25 cellular contexts compared by ENCODE assay signal in the genomic region with DNA sequence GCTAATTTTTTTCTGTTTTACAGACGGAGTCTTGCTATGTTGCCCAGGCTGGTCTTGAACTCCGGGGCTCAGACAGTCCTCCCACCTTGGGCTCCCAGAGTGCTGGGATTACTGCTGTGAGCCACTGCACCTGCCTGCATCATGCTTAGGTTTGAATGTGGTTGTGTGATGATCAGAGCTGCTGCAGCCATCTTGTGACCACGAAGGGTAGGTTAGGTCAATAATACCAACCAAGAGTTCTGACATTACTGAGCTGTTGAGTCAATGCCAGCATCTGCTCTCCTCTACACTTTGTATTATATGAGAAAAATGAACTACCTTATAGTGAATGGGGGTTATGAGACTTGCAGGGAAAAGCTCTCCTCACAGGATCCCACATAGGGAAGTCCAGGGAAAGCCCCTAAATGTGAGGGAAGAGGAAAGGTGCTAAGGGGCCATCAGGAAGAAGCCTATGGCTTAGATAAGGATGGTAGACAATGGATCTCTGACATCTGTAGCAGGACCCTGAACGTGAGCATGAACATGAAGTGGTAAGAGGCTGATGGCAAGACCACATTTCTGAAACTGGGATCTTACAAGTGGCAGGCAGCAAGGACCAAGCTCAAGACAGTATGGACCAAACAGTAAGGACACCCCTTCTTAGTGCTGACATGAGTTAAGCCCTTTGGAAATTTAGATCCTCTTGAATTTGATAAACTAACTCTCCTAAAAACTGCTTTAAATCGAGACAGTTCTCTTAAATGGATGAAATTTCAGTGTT.
DNase-seq lines count a peak whose midpoint lies in the region; ATAC-seq, FAIRE-seq and TF ChIP-seq lines count a peak whose summit lies in the region.
"Had no signal": no experiment of that assay in that cellular context is flagged by ENCODE, and none has a peak within 500 bp of the region (broad histone marks: within the 10 kb centered on the region; RNA-seq: fewer than 3 reads in every experiment).

No MANE protein-coding gene starts in this region.

- peaks cover 7% of the 10 kb centered on the region for H3K79me2 ChIP-seq in endothelial cell of umbilical vein (ENCODE audit: control insufficient read depth, insufficient read depth, low read length)

- DNase-seq in activated CD8-positive, alpha-beta T cell treated with anti-CD3 and anti-CD28 coated beads for 36 hours, result no peak
- DNase-seq in activated CD8-positive, alpha-beta T cell treated with anti-CD3 and anti-CD28 coated beads, Interleukin-2, amount 10 ng/mL, durations not matched to agents 7 days and 5 days, result no peak
- no peak for DNase-seq in RWPE1 (ENCODE audit: low spot score)
- no peak for DNase-seq in endothelial cell of umbilical vein (ENCODE audit: low read depth, low spot score)
- DNase-seq in stimulated activated naive B cell treated with anti-CD40 and anti-IgM and Interleukin-4, amounts not matched to agents 10 μg/mL and 1 μg/mL and 100 μg/mL, for 72 hours, result no peak
- no peak for DNase-seq in MG63
- no peak for DNase-seq in H54 (ENCODE audit: insufficient read length, low spot score)
- no peak for DNase-seq in stimulated activated CD4-positive, alpha-beta T cell treated with anti-CD3 and anti-CD28 coated beads, Interleukin-15, amount 100 ng/mL, for 24 hours
- DNase-seq: activated CD4-positive, alpha-beta T cell treated with anti-CD3 and anti-CD28 coated beads, Interleukin-2, amount 50 U/mL, for 1 hour; BE2C; effector CD8-positive, alpha-beta T cell; foreskin keratinocyte; GOT3; left lung; NCI-H1092; NCI-H2081 treated with DMSO at 0.1 percent for 48 hours; NCI-H446 treated with DMSO at 0.1 percent for 48 hours; NK-92 treated with Interleukin-12 subunit alpha and Interleukin-12 subunit beta, amount 100 ng/mL, for 24 hours; SJCRH30; stomach; transverse colon had no signal

- no peaks in the 10 kb centered on the region for H3K4me1 ChIP-seq in endothelial cell of umbilical vein (ENCODE audit: control insufficient read depth, extremely low read depth, insufficient read depth, low read length)
- H3K4me1 ChIP-seq: foreskin keratinocyte, neural progenitor cell, SJCRH30 had no signal

- peaks cover 3% of the 10 kb centered on the region for H3K9me3 Mint-ChIP-seq in activated CD8-positive, alpha-beta T cell treated with anti-CD3 and anti-CD28 coated beads for 36 hours
- H3K9me3 Mint-ChIP-seq in activated CD8-positive, alpha-beta T cell treated with anti-CD3 and anti-CD28 coated beads, Interleukin-2, amount 10 ng/mL, durations not matched to agents 7 days and 5 days (ENCODE audit: insufficient read depth), result no peaks in the 10 kb centered on the region
- H3K9me3 Mint-ChIP-seq in stimulated activated naive B cell treated with anti-CD40 and anti-IgM and Interleukin-4, amounts not matched to agents 10 μg/mL and 1 μg/mL and 100 μg/mL, for 72 hours, result peaks cover 0 to 5% of the 10 kb centered on the region in 2 donors

- H3K36me3 ChIP-seq in endothelial cell of umbilical vein (ENCODE audit: control insufficient read depth in 2 of 2, extremely low read depth in 1 of 2, insufficient read depth in 2 of 2, low read length in 2 of 2), result peaks cover 4 to 6% of the 10 kb centered on the region in 2 experiments
- H3K36me3 ChIP-seq in MG63, result peaks cover 65% of the 10 kb centered on the region
- H3K36me3 ChIP-seq: neural progenitor cell had no signal

- no peaks in the 10 kb centered on the region for H3K27me3 ChIP-seq in endothelial cell of umbilical vein (ENCODE audit: control insufficient read depth in 2 of 2, insufficient read depth in 2 of 2, low read length in 2 of 2)
- no peaks in the 10 kb centered on the region for H3K27me3 ChIP-seq in MG63
- H3K27me3 ChIP-seq: BE2C, foreskin keratinocyte, left lung, neural progenitor cell, SJCRH30, stomach, transverse colon had no signal

- POLR2A ChIA-PET in activated CD8-positive, alpha-beta T cell treated with anti-CD3 and anti-CD28 coated beads for 36 hours (lab: Charles Lee), result interaction anchor here (1.0 kb wide), 1 partner anchor 13 kb away, joined by 3 read pairs; no protein-coding TSS in a partner anchor
- POLR2A ChIA-PET in activated CD8-positive, alpha-beta T cell treated with anti-CD3 and anti-CD28 coated beads, Interleukin-2, amount 10 ng/mL, durations not matched to agents 7 days and 5 days (lab: Charles Lee), result no interaction called here
- POLR2A ChIA-PET in RWPE1 (lab: Yijun Ruan, JAX; ENCODE audit: low non-redundant PET) (interaction anchor here (0.7 kb wide), 1 partner anchor 1048 kb away, joined by 3 read pairs; no protein-coding TSS in a partner anchor), endothelial cell of umbilical vein (lab: Charles Lee) (no interaction called here)

- no peak overlapping the region for H2AFZ ChIP-seq in endothelial cell of umbilical vein (ENCODE audit: low read depth, low read length)
- H2AFZ ChIP-seq: neural progenitor cell had no signal

- peaks cover 55% of the 10 kb centered on the region for H3K36me3 Mint-ChIP-seq in activated CD8-positive, alpha-beta T cell treated with anti-CD3 and anti-CD28 coated beads for 36 hours (ENCODE audit: low read depth)
- H3K36me3 Mint-ChIP-seq in activated CD8-positive, alpha-beta T cell treated with anti-CD3 and anti-CD28 coated beads, Interleukin-2, amount 10 ng/mL, durations not matched to agents 7 days and 5 days (ENCODE audit: low read depth), result peaks cover 62% of the 10 kb centered on the region
- H3K36me3 Mint-ChIP-seq in stimulated activated naive B cell treated with anti-CD40 and anti-IgM and Interleukin-4, amounts not matched to agents 10 μg/mL and 1 μg/mL and 100 μg/mL, for 72 hours, result peaks cover 40 to 56% of the 10 kb centered on the region in 2 donors

- H3K27ac ChIP-seq in RWPE1, result peak overlapping the region; percentile 40
- no peak overlapping the region for H3K27ac ChIP-seq in endothelial cell of umbilical vein (ENCODE audit: insufficient read depth, low read depth, low read length)
- H3K27ac ChIP-seq: A549, foreskin keratinocyte, left lung, neural progenitor cell, SJCRH30, skin epidermis, stomach, transverse colon had no signal

- no peak overlapping the region for H3K4me3 ChIP-seq in endothelial cell of umbilical vein (replicated peaks in 1 of 3; ENCODE audit: insufficient read depth in 1 of 3, low read depth in 1 of 3, low read length in 3 of 3)
- H3K4me3 ChIP-seq in MG63, result no peak overlapping the region
- H3K4me3 ChIP-seq: A549, left lung, neural progenitor cell, SJCRH30, skin epidermis, stomach, transverse colon had no signal

- H3K9me3 ChIP-seq in endothelial cell of umbilical vein (replicated peaks; ENCODE audit: control insufficient read depth, insufficient read depth, low read length) (no peaks in the 10 kb centered on the region), MG63 (peaks cover 7% of the 10 kb centered on the region; the same call in 1 of the 2 replicates)
- H3K9me3 ChIP-seq: BE2C, SJCRH30, stomach had no signal

- no peak for TF ChIP-seq CTCF in activated CD8-positive, alpha-beta T cell treated with anti-CD3 and anti-CD28 coated beads for 36 hours (IDR thresholded peaks at IDR 0.05)
- TF ChIP-seq CTCF in RWPE1 (conservative IDR thresholded peaks at IDR 0.05; ENCODE audit: low read depth) (no peak), endothelial cell of umbilical vein (IDR thresholded peaks at IDR 0.05; ENCODE audit: extremely low read depth in 1 of 2, insufficient read depth in 1 of 2, low read depth in 1 of 2, low read length in 2 of 2) (no peak)

- peaks cover 44% of the 10 kb centered on the region for H3K4me1 Mint-ChIP-seq in activated CD8-positive, alpha-beta T cell treated with anti-CD3 and anti-CD28 coated beads for 36 hours (ENCODE audit: low read depth)
- H3K4me1 Mint-ChIP-seq in activated CD8-positive, alpha-beta T cell treated with anti-CD3 and anti-CD28 coated beads, Interleukin-2, amount 10 ng/mL, durations not matched to agents 7 days and 5 days (ENCODE audit: low read depth), result peaks cover 23% of the 10 kb centered on the region
- peaks cover 40 to 52% of the 10 kb centered on the region in 2 donors for H3K4me1 Mint-ChIP-seq in stimulated activated naive B cell treated with anti-CD40 and anti-IgM and Interleukin-4, amounts not matched to agents 10 μg/mL and 1 μg/mL and 100 μg/mL, for 72 hours

- BruUV-seq in endothelial cell of umbilical vein (replicated peaks; lab: Mats Ljungman, UMichigan), result no TSS peak

- H3K4me2 ChIP-seq in endothelial cell of umbilical vein (ENCODE audit: insufficient read depth, low read length), result no peak overlapping the region
- H3K4me2 ChIP-seq: A549, neural progenitor cell had no signal

- FAIRE-seq in endothelial cell of umbilical vein (lab: Jason Lieb, UNC) (peak; percentile 31), H54 (lab: Jason Lieb, UNC) (no peak)
- FAIRE-seq: A549 had no signal

- no peaks in the 10 kb centered on the region for H3K27me3 Mint-ChIP-seq in activated CD8-positive, alpha-beta T cell treated with anti-CD3 and anti-CD28 coated beads for 36 hours
- H3K27me3 Mint-ChIP-seq in activated CD8-positive, alpha-beta T cell treated with anti-CD3 and anti-CD28 coated beads, Interleukin-2, amount 10 ng/mL, durations not matched to agents 7 days and 5 days (ENCODE audit: low read depth), result no peaks in the 10 kb centered on the region
- no peaks in the 10 kb centered on the region for H3K27me3 Mint-ChIP-seq in stimulated activated naive B cell treated with anti-CD40 and anti-IgM and Interleukin-4, amounts not matched to agents 10 μg/mL and 1 μg/mL and 100 μg/mL, for 72 hours
- H3K27me3 Mint-ChIP-seq: brain had no signal

- dilution Hi-C loops in endothelial cell of umbilical vein (cut with MboI; ENCODE audit: extremely low pct_ligation_motif_present, low sequenced_read_pairs), result no loop called here

- CTCF ChIA-PET in activated CD8-positive, alpha-beta T cell treated with anti-CD3 and anti-CD28 coated beads for 36 hours (lab: Charles Lee), result interaction anchor here (1.0 to 1.6 kb wide), 2 partner anchors 29 to 117 kb away, joined by 3 to 7 read pairs; no protein-coding TSS in a partner anchor
- CTCF ChIA-PET in activated CD8-positive, alpha-beta T cell treated with anti-CD3 and anti-CD28 coated beads, Interleukin-2, amount 10 ng/mL, durations not matched to agents 7 days and 5 days (lab: Charles Lee), result no interaction called here
- CTCF ChIA-PET in RWPE1 (lab: Yijun Ruan, JAX), result no interaction called here
- CTCF ChIA-PET in endothelial cell of umbilical vein (lab: Charles Lee), result interaction anchor here (3.0 kb wide), 1 partner anchor 30 kb away, joined by 11 read pairs; no protein-coding TSS in a partner anchor

- intact Hi-C loops in activated CD8-positive, alpha-beta T cell treated with anti-CD3 and anti-CD28 coated beads for 36 hours (cut with micrococcal nuclease), result no loop called here
- intact Hi-C loops in endothelial cell of umbilical vein (cut with micrococcal nuclease), result no loop called here

- no peak overlapping the region for H3K4me3 Mint-ChIP-seq in activated CD8-positive, alpha-beta T cell treated with anti-CD3 and anti-CD28 coated beads for 36 hours
- no peak overlapping the region for H3K4me3 Mint-ChIP-seq in activated CD8-positive, alpha-beta T cell treated with anti-CD3 and anti-CD28 coated beads, Interleukin-2, amount 10 ng/mL, durations not matched to agents 7 days and 5 days
- H3K4me3 Mint-ChIP-seq in stimulated activated naive B cell treated with anti-CD40 and anti-IgM and Interleukin-4, amounts not matched to agents 10 μg/mL and 1 μg/mL and 100 μg/mL, for 72 hours, result no peak overlapping the region
- H3K4me3 Mint-ChIP-seq: brain, neural progenitor cell had no signal

- peak overlapping the region; percentile 27 for H3K27ac Mint-ChIP-seq in activated CD8-positive, alpha-beta T cell treated with anti-CD3 and anti-CD28 coated beads for 36 hours
- H3K27ac Mint-ChIP-seq in activated CD8-positive, alpha-beta T cell treated with anti-CD3 and anti-CD28 coated beads, Interleukin-2, amount 10 ng/mL, durations not matched to agents 7 days and 5 days, result no peak overlapping the region
- H3K27ac Mint-ChIP-seq in stimulated activated naive B cell treated with anti-CD40 and anti-IgM and Interleukin-4, amounts not matched to agents 10 μg/mL and 1 μg/mL and 100 μg/mL, for 72 hours, result peak overlapping the region; percentile 57
- H3K27ac Mint-ChIP-seq: neural progenitor cell had no signal

- H3K9ac ChIP-seq in endothelial cell of umbilical vein (replicated peaks; ENCODE audit: extremely low read depth, insufficient read depth, low read length), result no peak overlapping the region
- H3K9ac ChIP-seq: neural progenitor cell had no signal

- TF ChIP-seq POLR2A in endothelial cell of umbilical vein (IDR thresholded peaks at IDR 0.05; ENCODE audit: low read depth, low read length) (no peak), H54 (IDR thresholded peaks at IDR 0.05; ENCODE audit: low read depth, low read length) (no peak)

- no peak for ATAC-seq in activated CD8-positive, alpha-beta T cell treated with anti-CD3 and anti-CD28 coated beads for 36 hours
- ATAC-seq in activated CD8-positive, alpha-beta T cell treated with anti-CD3 and anti-CD28 coated beads, Interleukin-2, amount 10 ng/mL, durations not matched to agents 7 days and 5 days, result no peak
- ATAC-seq in stimulated activated naive B cell treated with anti-CD40 and anti-IgM and Interleukin-4, amounts not matched to agents 10 μg/mL and 1 μg/mL and 100 μg/mL, for 72 hours (replicated peaks), result no peak
- ATAC-seq: foreskin keratinocyte, left lung had no signal

- no peaks in the 10 kb centered on the region for H3K9me1 ChIP-seq in endothelial cell of umbilical vein (replicated peaks; ENCODE audit: control insufficient read depth, extremely low read depth, insufficient read depth, low read length)

- H4K20me1 ChIP-seq in endothelial cell of umbilical vein (replicated peaks; ENCODE audit: control insufficient read depth, extremely low read depth, insufficient read depth, low read length), result peaks cover 6% of the 10 kb centered on the region

Comparison
In these comparisons a context has a peak if more than half of its experiments do, and no peak if none do; other contexts are left out.
1. CTCF ChIA-PET loops: an anchor here in activated CD8-positive, alpha-beta T cell treated with anti-CD3 and anti-CD28 coated beads for 36 hours (1.0 to 1.6 kb wide) and endothelial cell of umbilical vein (3.0 kb wide); none called in activated CD8-positive, alpha-beta T cell treated with anti-CD3 and anti-CD28 coated beads, Interleukin-2, amount 10 ng/mL, durations not matched to agents 7 days and 5 days and RWPE1.
2. POLR2A ChIA-PET loops: an anchor here in activated CD8-positive, alpha-beta T cell treated with anti-CD3 and anti-CD28 coated beads for 36 hours (1.0 kb wide) and RWPE1 (0.7 kb wide); none called in activated CD8-positive, alpha-beta T cell treated with anti-CD3 and anti-CD28 coated beads, Interleukin-2, amount 10 ng/mL, durations not matched to agents 7 days and 5 days and endothelial cell of umbilical vein.